Comparison of ENCODE assay signal across 18 cellular contexts in genomic region chr9:131298816-131299215, GRCh38.
"Had no signal": no experiment of that assay in that cellular context is flagged by ENCODE, and none has a peak within 500 bp of the region (broad histone marks: within the 10 kb centered on the region; RNA-seq: fewer than 3 reads in every experiment).

No MANE protein-coding gene starts in this region.

- DNase-seq: cerebellar nuclear complex; effector memory CD8-positive, alpha-beta T cell; esophagus squamous epithelium; foreskin fibroblast; head of caudate nucleus; hypothalamus; kidney glomerular epithelial cell; lower lobe of right lung; naive B cell; stimulated activated CD4-positive, alpha-beta T cell treated with anti-CD3 and anti-CD28 coated beads, Interleukin-4, amount 100 ng/mL, for 1 hour; stimulated activated CD8-positive, alpha-beta memory T cell treated with anti-CD3 and anti-CD28 coated beads, Interleukin-4, amount 100 ng/mL, for 48 hours; stimulated activated naive CD8-positive, alpha-beta T cell treated with anti-CD3 and anti-CD28 coated beads, Interleukin-15, Interleukin-2, amounts not matched to agents 100 U/mL and 50 U/mL, for 24 hours; tibial artery; uterus had no signal

- H3K4me3 ChIP-seq: esophagus squamous epithelium, lower lobe of right lung, suprapubic skin, tibial artery, upper lobe of left lung, uterus had no signal

- H3K27ac ChIP-seq: esophagus squamous epithelium, lower lobe of right lung, suprapubic skin, tibial artery, upper lobe of left lung, uterus had no signal

- H3K36me3 ChIP-seq: esophagus squamous epithelium, lower lobe of right lung, suprapubic skin, upper lobe of left lung, uterus had no signal

- H3K9me3 ChIP-seq: esophagus squamous epithelium, lower lobe of right lung, suprapubic skin, tibial artery, upper lobe of left lung, uterus had no signal

- H3K4me1 ChIP-seq: esophagus squamous epithelium, lower lobe of right lung, suprapubic skin, tibial artery, upper lobe of left lung, uterus had no signal

- ATAC-seq: effector memory CD8-positive, alpha-beta T cell; left lobe of liver; lower lobe of right lung; stimulated activated effector memory CD8-positive, alpha-beta T cell treated with anti-CD3 and anti-CD28 coated beads, Interleukin-12 subunit alpha, Interleukin-12 subunit beta, amount 100 ng/mL, for 72 hours; stimulated activated naive CD8-positive, alpha-beta T cell treated with anti-CD3 and anti-CD28 coated beads, Interleukin-15, Interleukin-2, amounts not matched to agents 100 U/mL and 50 U/mL, for 24 hours had no signal

- H3K27me3 ChIP-seq: esophagus squamous epithelium, suprapubic skin, tibial artery, upper lobe of left lung, uterus had no signal
